In genomic region chr5:76401801-76402250, GRCh38 we compare ENCODE assay signal across 8 cellular contexts. TPM values are rescaled to one million over a fixed set of nuclear protein-coding genes. Genes with fewer than 3 reads are reported as not detected.
DNase-seq lines count a peak whose midpoint lies in the region; ATAC-seq and TF ChIP-seq lines count a peak whose summit lies in the region.

No MANE protein-coding gene starts in this region.

- peaks cover 0 to 3% (median 0%) of the 10 kb centered on the region in 7 donors for H3K9me3 Mint-ChIP-seq in CD14-positive monocyte
- no peaks in the 10 kb centered on the region for H3K9me3 Mint-ChIP-seq in endodermal cell

- H3K9ac ChIP-seq in endodermal cell (ENCODE audit: extremely low read depth, low read length, poor library complexity, severe bottlenecking), result no peak overlapping the region

- H3K36me3 ChIP-seq in endodermal cell (ENCODE audit: control insufficient read depth, insufficient read depth, low read length), result no peaks in the 10 kb centered on the region

- no peaks in the 10 kb centered on the region for H3K36me3 Mint-ChIP-seq in CD14-positive monocyte
- H3K36me3 Mint-ChIP-seq in endodermal cell (ENCODE audit: low read depth), result no peaks in the 10 kb centered on the region

- peaks cover 18% of the 10 kb centered on the region for H3K27me3 ChIP-seq in endodermal cell (ENCODE audit: control insufficient read depth, insufficient read depth, low read length, poor library complexity, severe bottlenecking)

- peak overlapping the region; percentile 88 for H3K4me3 ChIP-seq in endodermal cell (ENCODE audit: low read length)

- H3K4me1 ChIP-seq in endodermal cell (ENCODE audit: control insufficient read depth, insufficient read depth, low read length), result no peaks in the 10 kb centered on the region

- TF ChIP-seq CTCF in CD14-positive monocyte (IDR thresholded peaks at IDR 0.05) (no peak), endodermal cell (conservative IDR thresholded peaks at IDR 0.05) (no peak)

- no peak overlapping the region for H3K27ac ChIP-seq in endodermal cell (ENCODE audit: low read depth, low read length)

- 87% methylated on average over 8 to 11 of the region's 11 CpGs for WGBS in endodermal cell (ENCODE audit: insufficient coverage in 1 of 2, insufficient read length in 1 of 2), 2 experiments

- intact Hi-C loops in CD14-positive monocyte (cut with micrococcal nuclease), result loop anchor here (2.0 to 10.0 kb wide), 4 partner anchors 63 to 183 kb away; no protein-coding TSS in a partner anchor

- H3K27ac Mint-ChIP-seq in CD14-positive monocyte, result peak overlapping the region; percentile 99 to 100 (median 100)
- H3K27ac Mint-ChIP-seq in endodermal cell, result peak overlapping the region; percentile 87

- ATAC-seq in GM21515 (IDR thresholded peaks at IDR 0.05; ENCODE audit: unreplicated experiment), result peak; percentile 22

- peaks cover 0 to 3% (median 0%) of the 10 kb centered on the region in 3 donors for H3K27me3 Mint-ChIP-seq in CD14-positive monocyte (ENCODE audit: low read depth in 3 of 3)
- H3K27me3 Mint-ChIP-seq in endodermal cell (ENCODE audit: insufficient read depth), result peaks cover 41% of the 10 kb centered on the region

- no peaks in the 10 kb centered on the region for H3K9me3 ChIP-seq in endodermal cell (ENCODE audit: control insufficient read depth, low read length)

- H3K4me3 Mint-ChIP-seq in CD14-positive monocyte (peak overlapping the region; percentile 97 to 98), endodermal cell (peak overlapping the region; percentile 77)

- DNase-seq in CD14-positive monocyte (ENCODE audit: low spot score), result no peak
- peak in 3 of 5 donors; percentile 17 to 44 (median 21) for DNase-seq in T-helper 1 cell
- no peak for DNase-seq in endodermal cell
- DNase-seq in stimulated activated CD4-positive, alpha-beta T cell treated with anti-CD3 and anti-CD28 coated beads, Interleukin-1b, Interleukin-23, amount 100 ng/mL, for 48 hours, result peak; percentile 38
- no peak for DNase-seq in dermis blood vessel endothelial cell
- DNase-seq in D341Med (ENCODE audit: low spot score), result no peak
- DNase-seq in cerebellar nuclear complex (lab: John Stamatoyannopoulos, UW), result no peak

- H3K4me1 Mint-ChIP-seq in CD14-positive monocyte (peaks cover 48% of the 10 kb centered on the region), endodermal cell (peaks cover 17% of the 10 kb centered on the region)

RNA-seq across cellular contexts. Expression of gene IQGAP2, which starts 1.3 kb away (rescaled TPM):
- polyA plus RNA-seq in CD14-positive monocyte, result 10 to 100 TPM; 21.4 to 35.4 TPM
- 10 to 100 TPM in 1 of 2 donors, 1 to 10 TPM in 1; 8.3 to 19.4 TPM for total RNA-seq in endodermal cell
- 19.4 TPM for polyA plus RNA-seq in endodermal cell (2013, experiment 1 of 2)
- 17.3 TPM for polyA plus RNA-seq in endodermal cell (2013, experiment 2 of 2)
- 2.4 and 2.7 TPM in 2 replicates for total RNA-seq in dermis blood vessel endothelial cell

Comparison
In these comparisons a context has a peak if more than half of its experiments do, and no peak if none do; other contexts are left out.
1. DNase-seq: peak in T-helper 1 cell (3 of 5) and stimulated activated CD4-positive, alpha-beta T cell treated with anti-CD3 and anti-CD28 coated beads, Interleukin-1b, Interleukin-23, amount 100 ng/mL, for 48 hours (single experiment); none in CD14-positive monocyte (single experiment), endodermal cell (single experiment), dermis blood vessel endothelial cell (single experiment), D341Med (single experiment) and cerebellar nuclear complex (0 of 2).